ENCODE assay signal across 11 cellular contexts in the genomic region with DNA sequence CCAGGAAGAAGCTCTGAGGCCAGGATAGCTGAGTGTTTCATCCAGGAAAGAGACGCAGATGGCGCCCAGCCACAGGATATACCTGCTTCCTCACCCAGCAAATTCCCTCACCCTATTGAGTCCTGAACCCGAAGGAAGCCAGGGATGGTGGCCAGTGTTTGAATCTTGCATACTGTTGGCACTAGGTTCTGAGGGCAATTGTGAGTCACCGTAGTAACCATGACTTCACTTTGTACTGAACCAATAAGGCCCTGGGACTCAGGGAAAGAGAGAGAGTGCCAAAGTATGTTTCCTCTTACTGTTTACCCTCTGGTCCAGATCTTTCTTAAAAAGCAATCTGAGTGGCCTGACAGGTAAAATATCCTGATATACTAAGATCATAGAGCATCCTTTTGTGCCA. TPM values are rescaled to one million over a fixed set of nuclear protein-coding genes. Genes with fewer than 3 reads are reported as not detected.
DNase-seq lines count a peak whose midpoint lies in the region; ATAC-seq lines count a peak whose summit lies in the region.
"Had no signal": no experiment of that assay in that cellular context is flagged by ENCODE, and none has a peak within 500 bp of the region (broad histone marks: within the 10 kb centered on the region; RNA-seq: fewer than 3 reads in every experiment).

No MANE protein-coding gene starts in this region.

- ATAC-seq in GM21619 (IDR thresholded peaks at IDR 0.05; ENCODE audit: unreplicated experiment), result no peak

- peak; percentile 0 for DNase-seq in ACHN
- DNase-seq in EH (ENCODE audit: low read depth), result peak; percentile 1
- DNase-seq in RPMI7951 (ENCODE audit: low read depth), result peak; percentile 4
- peak; percentile 10 for DNase-seq in fibroblast of gingiva (ENCODE audit: low read depth)
- DNase-seq in hypothalamus (lab: John Stamatoyannopoulos, UW), result no peak
- DNase-seq in stimulated activated naive CD4-positive, alpha-beta T cell (lab: John Stamatoyannopoulos, UW), result no peak
- DNase-seq in activated T-cell treated with anti-CD3 and anti-CD28 coated beads, Interleukin-2, amount 50 U/mL, for 1 hour, result no peak
- DNase-seq: CD4-positive, CD25-positive, alpha-beta regulatory T cell; posterior cingulate gyrus; spleen had no signal

- in situ Hi-C loops in ACHN (cut with HindIII; ENCODE audit: low pct_ligation_motif_present, low pct_unique_long_range_greater_than_20kb, low sequenced_read_pairs), result no loop called here

RNA-seq across cellular contexts. Expression of gene SMIM10L2A, which starts 25.6 kb away (rescaled TPM):
- total RNA-seq in RPMI7951 (2014; rRNA removed; shearing (Covaris generic)), result not detected in 2 replicates

RNA-seq across cellular contexts. Expression of gene ZNF449, which starts 51.5 kb away (rescaled TPM):
- 7.5 and 9.3 TPM in 2 replicates for total RNA-seq in RPMI7951 (2014; rRNA removed; shearing (Covaris generic))

RNA-seq across cellular contexts. Expression of gene ZNF75D, which starts 52.2 kb away (rescaled TPM):
- total RNA-seq in RPMI7951 (2014; rRNA removed; shearing (Covaris generic)), result 6.5 and 7.9 TPM in 2 replicates

Comparison
In these comparisons a context has a peak if more than half of its experiments do, and no peak if none do; other contexts are left out.
1. DNase-seq: peak in ACHN (single experiment), EH (single experiment), RPMI7951 (single experiment) and fibroblast of gingiva (single experiment); none in hypothalamus (0 of 51), stimulated activated naive CD4-positive, alpha-beta T cell (0 of 6) and activated T-cell treated with anti-CD3 and anti-CD28 coated beads, Interleukin-2, amount 50 U/mL, for 1 hour (single experiment).